In genomic region chr9:135487281-135488012, GRCh38 we compare ENCODE assay signal across 23 cellular contexts. TPM values are rescaled to one million over a fixed set of nuclear protein-coding genes. Genes with fewer than 3 reads are reported as not detected.
"Had no signal": no experiment of that assay in that cellular context is flagged by ENCODE, and none has a peak within 500 bp of the region (broad histone marks: within the 10 kb centered on the region; RNA-seq: fewer than 3 reads in every experiment).

No MANE protein-coding gene starts in this region.

- H3K9ac ChIP-seq: KMS-11 had no signal

- FAIRE-seq: RCC 7860 had no signal

- H3K4me1 ChIP-seq: SJSA1 had no signal

- H3K9me3 ChIP-seq: SJSA1 had no signal

- H3K27me3 ChIP-seq: SJSA1 had no signal

- H3K4me2 ChIP-seq: KMS-11 had no signal

- DNase-seq: IMR-90, Kasumi-1, MM.1S, NCI-H1092 treated with DMSO at 0.1 percent for 48 hours, NCI-H1436, NCI-H187, NCI-H2029, NCI-H2081 treated with DMSO at 0.1 percent for 48 hours, NCI-H2171 treated with DMSO at 0.1 percent for 48 hours, NCI-H2227 treated with DMSO at 0.1 percent for 48 hours, NCI-H524, NCI-H69, NCI-H774, Right ventricle myocardium superior, RPMI8226, SIG-M5 had no signal

- H3K4me3 ChIP-seq: SJSA1, SK-N-MC had no signal

- H3K27ac ChIP-seq: KMS-11, SJSA1, SK-N-MC had no signal

RNA-seq across cellular contexts. Expression of gene LCN1, which starts 33.8 kb away (rescaled TPM):
- total RNA-seq: HT-29, IMR-90, M059J, Right ventricle myocardium superior, SJSA1 had no signal
- polyA plus RNA-seq: IMR-90 had no signal

RNA-seq across cellular contexts. Expression of gene OBP2A, which starts 58.5 kb away (rescaled TPM):
- total RNA-seq: HT-29, IMR-90, M059J, NCI-H460, Right ventricle myocardium superior, SJSA1 had no signal
- polyA plus RNA-seq: IMR-90 had no signal
